33 cellular contexts compared by ENCODE assay signal in the genomic region with DNA sequence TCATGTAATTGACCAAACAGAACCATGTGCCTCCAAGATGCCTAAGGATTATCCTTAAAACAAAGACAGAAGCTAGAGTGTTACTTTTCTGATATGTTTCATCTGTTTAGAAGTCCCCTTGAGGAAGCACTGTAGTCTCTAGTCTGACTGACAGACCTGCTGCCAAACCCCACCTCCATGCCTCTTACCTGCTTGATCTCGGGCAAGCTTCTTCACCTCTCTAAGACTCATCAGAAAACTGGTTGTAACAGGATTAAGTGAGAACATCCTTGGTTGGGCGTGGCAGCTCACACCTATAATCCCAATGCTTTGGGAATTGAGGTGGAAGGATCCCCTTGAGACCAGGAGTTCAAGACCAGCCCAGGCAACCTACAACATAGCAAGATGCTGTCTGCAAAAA. TPM values are rescaled to one million over a fixed set of nuclear protein-coding genes. Genes with fewer than 3 reads are reported as not detected.
"Had no signal": no experiment of that assay in that cellular context is flagged by ENCODE, and none has a peak within 500 bp of the region (broad histone marks: within the 10 kb centered on the region; RNA-seq: fewer than 3 reads in every experiment).

No MANE protein-coding gene starts in this region.

- H3K4me3 ChIP-seq: adrenal gland, body of pancreas, breast epithelium, cardiac muscle cell had no signal

- H3K27ac ChIP-seq: adrenal gland, brain microvascular endothelial cell, breast epithelium, cardiac muscle cell, VCaP had no signal

- FAIRE-seq: astrocyte, TTC549 had no signal

- H3K27me3 ChIP-seq: adrenal gland, body of pancreas, brain microvascular endothelial cell, breast epithelium, cardiac muscle cell had no signal

- H3K4me1 ChIP-seq: breast epithelium had no signal

- H3K9me3 ChIP-seq: adrenal gland, breast epithelium had no signal

- DNase-seq: activated B cell treated with CpG ODN at 0.5 μM for 24 hours; activated CD4-positive, alpha-beta memory T cell treated with anti-CD3 and anti-CD28 coated beads, Interleukin-2, amount 10 ng/mL, durations not matched to agents 7 days and 5 days; activated CD4-positive, alpha-beta T cell treated with anti-CD3 and anti-CD28 coated beads for 1 hour; activated CD4-positive, alpha-beta T cell treated with anti-CD3 and anti-CD28 coated beads for 36 hours; activated CD4-positive, alpha-beta T cell treated with anti-CD3 and anti-CD28 coated beads for 48 hours; activated CD4-positive, alpha-beta T cell treated with anti-CD3 and anti-CD28 coated beads, Interleukin-2, amount 10 ng/mL, durations not matched to agents 7 days and 5 days; activated CD4-positive, alpha-beta T cell treated with anti-CD3 and anti-CD28 coated beads, Interleukin-2, amount 50 U/mL, for 48 hours; activated CD8-positive, alpha-beta memory T cell treated with anti-CD3 and anti-CD28 coated beads, Interleukin-2, amount 50 U/mL, for 4 hours; activated effector memory CD4-positive, alpha-beta T cell treated with anti-CD3 and anti-CD28 coated beads, Interleukin-2, amount 50 U/mL, for 16 hours; activated gamma-delta T cell treated with Interleukin-2 at 50 U/mL for 16 hours; activated naive CD4-positive, alpha-beta T cell; activated naive CD4-positive, alpha-beta T cell treated with anti-CD3 and anti-CD28 coated beads for 36 hours; activated naive CD4-positive, alpha-beta T cell treated with anti-CD3 and anti-CD28 coated beads, Interleukin-2, amount 50 U/mL, for 16 hours; activated naive CD8-positive, alpha-beta T cell treated with anti-CD3 and anti-CD28 coated beads for 36 hours; activated T-cell treated with anti-CD3 and anti-CD28 coated beads for 4 hours; activated T-cell treated with anti-CD3 and anti-CD28 coated beads, Interleukin-2, amount 50 U/mL, for 1 hour; activated T-cell treated with anti-CD3 and anti-CD28 coated beads, Interleukin-2, amount 50 U/mL, for 4 hours; activated T-cell treated with anti-CD3 and anti-CD28 coated beads, Interleukin-2, amount 50 U/mL, for 72 hours; adrenal gland; amniotic stem cell; aorta; body of pancreas; brain microvascular endothelial cell; caudate nucleus; SW 1271; T-helper 1 cell; T-helper 2 cell; T-helper 9 cell had no signal

- H3K36me3 ChIP-seq: adrenal gland, brain microvascular endothelial cell, breast epithelium, cardiac muscle cell had no signal

RNA-seq across cellular contexts. Expression of gene C10orf67, which starts 52.1 kb away (rescaled TPM):
- total RNA-seq: activated B cell treated with CpG ODN at 0.5 μM for 24 hours; activated CD4-positive, alpha-beta memory T cell treated with anti-CD3 and anti-CD28 coated beads, Interleukin-2, amount 10 ng/mL, durations not matched to agents 7 days and 5 days; aorta had no signal
- polyA plus RNA-seq: aorta had no signal
